In genomic region chr17:80133626-80133970, GRCh38 we compare ENCODE assay signal across 16 cellular contexts. TPM values are rescaled to one million over a fixed set of nuclear protein-coding genes. Genes with fewer than 3 reads are reported as not detected.
"Had no signal": no experiment of that assay in that cellular context is flagged by ENCODE, and none has a peak within 500 bp of the region (broad histone marks: within the 10 kb centered on the region; RNA-seq: fewer than 3 reads in every experiment).

No MANE protein-coding gene starts in this region.

- H3K79me2 ChIP-seq: parathyroid adenoma had no signal

- H3K4me3 ChIP-seq: esophagus muscularis mucosa had no signal

- H3K27ac ChIP-seq: brain microvascular endothelial cell, esophagus muscularis mucosa, parathyroid adenoma had no signal

- H3K4me1 ChIP-seq: esophagus muscularis mucosa had no signal

- H2AFZ ChIP-seq: parathyroid adenoma had no signal

- H3K9ac ChIP-seq: parathyroid adenoma had no signal

- H3K4me1 Mint-ChIP-seq: mesothelial cell of epicardium; stimulated activated naive B cell treated with anti-CD40 and anti-IgM and Interleukin-4, amounts not matched to agents 10 μg/mL and 1 μg/mL and 100 μg/mL, for 72 hours had no signal

- H3K9me3 ChIP-seq: esophagus muscularis mucosa had no signal

- ATAC-seq: activated CD4-positive, CD25-positive, alpha-beta regulatory T cell treated with anti-CD3 and anti-CD28 coated beads, Interleukin-2, amount 50 U/mL, for 24 hours; right cardiac atrium; stimulated activated naive B cell treated with anti-CD40 and anti-IgM and Interleukin-4, amounts not matched to agents 10 μg/mL and 1 μg/mL and 100 μg/mL, for 72 hours had no signal

- H3K27me3 ChIP-seq: brain microvascular endothelial cell had no signal

- H3K9me3 Mint-ChIP-seq: mesothelial cell of epicardium; stimulated activated naive B cell treated with anti-CD40 and anti-IgM and Interleukin-4, amounts not matched to agents 10 μg/mL and 1 μg/mL and 100 μg/mL, for 72 hours; type B pancreatic cell had no signal

- H3K27ac Mint-ChIP-seq: mesothelial cell of epicardium; stimulated activated naive B cell treated with anti-CD40 and anti-IgM and Interleukin-4, amounts not matched to agents 10 μg/mL and 1 μg/mL and 100 μg/mL, for 72 hours; type B pancreatic cell had no signal

- H3K4me3 Mint-ChIP-seq: mesothelial cell of epicardium; stimulated activated naive B cell treated with anti-CD40 and anti-IgM and Interleukin-4, amounts not matched to agents 10 μg/mL and 1 μg/mL and 100 μg/mL, for 72 hours; type B pancreatic cell had no signal

- DNase-seq: activated CD4-positive, alpha-beta T cell treated with anti-CD3 and anti-CD28 coated beads, Interleukin-2, amount 50 U/mL, for 48 hours; activated naive CD4-positive, alpha-beta T cell treated with Interleukin-2 at 50 U/mL for 16 hours; activated T-cell treated with anti-CD3 and anti-CD28 coated beads for 4 hours; amygdala; brain microvascular endothelial cell; cerebellar nuclear complex; dermis blood vessel endothelial cell; right cardiac atrium; stimulated activated CD4-positive, alpha-beta T cell treated with anti-CD3 and anti-CD28 coated beads, Interleukin-1b, Interleukin-23, amount 100 ng/mL, for 48 hours; stimulated activated naive B cell treated with anti-CD40 and anti-IgM and Interleukin-4, amounts not matched to agents 10 μg/mL and 1 μg/mL and 100 μg/mL, for 72 hours had no signal

- H3K27me3 Mint-ChIP-seq: type B pancreatic cell had no signal

RNA-seq across cellular contexts. Expression of gene CARD14, which starts 36.2 kb away (rescaled TPM):
- total RNA-seq: T-helper 2 cell treated with Interferon-gamma antibody and Interleukin-4, amounts not matched to agents 100 ng/mL and 5 ng/mL, for 36 hours had no signal
